17 cellular contexts compared by ENCODE assay signal in genomic region chr16:28067604-28068382, GRCh38. TPM values are rescaled to one million over a fixed set of nuclear protein-coding genes. Genes with fewer than 3 reads are reported as not detected.
DNase-seq lines count a peak whose midpoint lies in the region; ATAC-seq and TF ChIP-seq lines count a peak whose summit lies in the region.
"Had no signal": no experiment of that assay in that cellular context is flagged by ENCODE, and none has a peak within 500 bp of the region (broad histone marks: within the 10 kb centered on the region; RNA-seq: fewer than 3 reads in every experiment).

No MANE protein-coding gene starts in this region.

- no peak overlapping the region for H3K9ac ChIP-seq in SK-N-SH

- H3K4me3 ChIP-seq in SK-N-SH (ENCODE audit: low read depth in 2 of 2, low read length in 1 of 2) (no peak overlapping the region), astrocyte of the cerebellum (ENCODE audit: low read depth, low read length) (no peak overlapping the region), skeletal muscle cell (ENCODE audit: low read depth, low read length) (no peak overlapping the region)
- H3K4me3 ChIP-seq: lung, Peyer's patch, vagina had no signal

- ATAC-seq in SK-N-SH treated with all-trans-retinoic acid at 6 μM for 48 hours, result peak; percentile 35; the same call in 1 of the 3 replicates
- no peak for ATAC-seq in HG02623 (IDR thresholded peaks at IDR 0.05; ENCODE audit: unreplicated experiment)
- ATAC-seq in HG03135 (IDR thresholded peaks at IDR 0.05; ENCODE audit: unreplicated experiment), result no peak
- no peak for ATAC-seq in GM21825 (IDR thresholded peaks at IDR 0.05; ENCODE audit: unreplicated experiment)
- ATAC-seq: stimulated activated naive CD8-positive, alpha-beta T cell treated with anti-CD3 and anti-CD28 coated beads, Interleukin-15, Interleukin-2, amounts not matched to agents 100 U/mL and 50 U/mL, for 24 hours had no signal

- no peak for TF ChIP-seq EP300 in SK-N-SH (IDR thresholded peaks at IDR 0.05; ENCODE audit: borderline replicate concordance in 1 of 2, low read depth in 1 of 2, low read length in 1 of 2)

- H3K4me1 ChIP-seq in SK-N-SH (ENCODE audit: control insufficient read depth in 1 of 2, insufficient read depth in 2 of 2, low read depth in 1 of 2, low read length in 1 of 2), result no peaks in the 10 kb centered on the region
- H3K4me1 ChIP-seq: Caco-2, vagina had no signal

- H3F3A ChIP-seq in SK-N-SH (replicated peaks; ENCODE audit: insufficient read depth), result no peaks in the 10 kb centered on the region

- no peaks in the 10 kb centered on the region for H3K79me2 ChIP-seq in SK-N-SH (ENCODE audit: insufficient read depth)

- WGBS in SK-N-SH (ENCODE audit: low lambda C conversion rate), result 66% methylated on average over 14 of the region's 14 CpGs

- no peaks in the 10 kb centered on the region for H4K20me1 ChIP-seq in SK-N-SH (ENCODE audit: insufficient read depth)

- no peaks in the 10 kb centered on the region for H3K9me3 ChIP-seq in SK-N-SH
- H3K9me3 ChIP-seq: Caco-2, Peyer's patch, vagina had no signal

- H2AFZ ChIP-seq in SK-N-SH (ENCODE audit: low read depth), result no peak overlapping the region

- H3K4me2 ChIP-seq in SK-N-SH, result no peak overlapping the region

- no peaks in the 10 kb centered on the region for H3K9me2 ChIP-seq in SK-N-SH

- CTCF ChIA-PET in SK-N-SH (lab: Yijun Ruan, JAX), result interaction anchor here (1.0 to 14.1 kb wide), 7 partner anchors 88 to 428 kb away, joined by 3 to 172 read pairs (median 4); no protein-coding TSS in a partner anchor

- H3K36me3 ChIP-seq in SK-N-SH (replicated peaks in 1 of 2; ENCODE audit: control insufficient read depth in 1 of 2, insufficient read depth in 2 of 2, low read length in 1 of 2), result no peaks in the 10 kb centered on the region
- H3K36me3 ChIP-seq: Peyer's patch, vagina had no signal

- in situ Hi-C loops in astrocyte of the cerebellum (cut with HindIII; ENCODE audit: low sequenced_read_pairs), result no loop called here

- H3K27ac ChIP-seq in SK-N-SH (ENCODE audit: low read depth in 2 of 2, low read length in 1 of 2), result no peak overlapping the region
- H3K27ac ChIP-seq: Peyer's patch, vagina had no signal

- POLR2A ChIA-PET in SK-N-SH (lab: Yijun Ruan, JAX), result no interaction called here

- DNase-seq in SK-N-SH (no peak), astrocyte of the cerebellum (ENCODE audit: low read depth) (peak; percentile 71), glomerular visceral epithelial cell (ENCODE audit: extremely low spot score) (peak; percentile 50), skeletal muscle cell (ENCODE audit: low read depth) (peak; percentile 75)
- DNase-seq: activated CD4-positive, CD25-positive, alpha-beta regulatory T cell; activated naive CD4-positive, alpha-beta T cell treated with anti-CD3 and anti-CD28 coated beads, Interleukin-2, amount 50 U/mL, for 16 hours; Caco-2; NCI-H1105 treated with DMSO at 0.1 percent for 48 hours; NCI-H345; Peyer's patch; stimulated activated naive CD8-positive, alpha-beta T cell treated with anti-CD3 and anti-CD28 coated beads, Interleukin-15, Interleukin-2, amounts not matched to agents 100 U/mL and 50 U/mL, for 24 hours had no signal

- no peak for TF ChIP-seq RAD21 in SK-N-SH (IDR thresholded peaks at IDR 0.05; ENCODE audit: low read length)

- TF ChIP-seq CTCF in SK-N-SH (IDR thresholded peaks at IDR 0.05) (no peak), astrocyte of the cerebellum (IDR thresholded peaks at IDR 0.05; ENCODE audit: low read depth, low read length, missing control alignments) (no peak)

- peaks cover 15% of the 10 kb centered on the region for H3K27me3 ChIP-seq in SK-N-SH (ENCODE audit: insufficient read depth)

TF ChIP-seq in SK-N-SH treated with all-trans-retinoic acid at 6 μM for 48 hours, 23 proteins besides CTCF, POLR2A, EP300 and RAD21 (continues in another document):
- no peak for TF ChIP-seq ARNTL (CRISPR knock-in tag; IDR thresholded peaks at IDR 0.05; ENCODE audit: borderline replicate concordance, low read depth)
- TF ChIP-seq CREB5 (CRISPR knock-in tag; IDR thresholded peaks at IDR 0.05; ENCODE audit: low read depth), result no peak
- no peak for TF ChIP-seq OSR1 (CRISPR knock-in tag; IDR thresholded peaks at IDR 0.05)
- TF ChIP-seq ZNF8 (CRISPR knock-in tag; IDR thresholded peaks at IDR 0.05), result no peak
- no peak for TF ChIP-seq TSHZ2 (CRISPR knock-in tag; IDR thresholded peaks at IDR 0.05)
- no peak for TF ChIP-seq CSDC2 (CRISPR knock-in tag; IDR thresholded peaks at IDR 0.05)
- TF ChIP-seq RARB (CRISPR knock-in tag; IDR thresholded peaks at IDR 0.05), result no peak

TF ChIP-seq in SK-N-SH, 30 proteins besides CTCF, POLR2A, EP300 and RAD21:
- no peak for TF ChIP-seq JUND (IDR thresholded peaks at IDR 0.05)
- no peak for TF ChIP-seq CHD2 (IDR thresholded peaks at IDR 0.05; ENCODE audit: low read length, partially characterized antibody)
- no peak for TF ChIP-seq IRF3 (IDR thresholded peaks at IDR 0.05; ENCODE audit: low read depth, low read length)
- no peak for TF ChIP-seq RFX5 (IDR thresholded peaks at IDR 0.05; ENCODE audit: low read length)
- TF ChIP-seq ZBTB33 (IDR thresholded peaks at IDR 0.05; ENCODE audit: borderline replicate concordance, low read depth), result no peak

RNA-seq across cellular contexts. Expression of gene GSG1L, which starts 4.3 kb away (rescaled TPM):
- not detected in 2 replicates for polyA plus RNA-seq in SK-N-SH (2012; rRNA removed)
- polyA plus RNA-seq in SK-N-SH (2012; cell fraction: cytosol; rRNA removed), result not detected in 2 replicates
- 0.05 TPM in 1 of 2 replicates, not detected in the other for polyA plus RNA-seq in SK-N-SH (2012; cell fraction: nucleus; rRNA removed)
